1 cellular context compared by ENCODE assay signal in the genomic region with DNA sequence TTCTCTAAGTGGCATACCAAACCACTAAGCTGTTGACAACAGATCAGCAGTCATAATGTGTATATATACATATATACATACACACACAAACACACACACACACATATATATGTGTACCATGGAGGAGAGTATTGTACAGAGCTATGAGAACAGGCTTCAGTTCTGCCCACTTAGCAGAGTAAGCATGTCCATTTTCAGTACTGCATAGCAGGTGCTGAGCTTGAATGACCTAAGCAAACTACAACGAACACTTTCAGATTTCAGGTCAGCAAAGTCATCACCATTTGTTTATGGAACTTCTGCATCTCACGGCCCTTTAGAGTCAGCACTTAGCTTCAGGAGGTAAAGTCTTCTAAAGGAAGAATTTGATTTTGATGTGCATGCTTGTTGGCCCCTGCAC.
TF ChIP-seq lines count a peak whose summit lies in the region.

No MANE protein-coding gene starts in this region.

TF ChIP-seq in GM12878, 131 proteins besides CTCF, POLR2A, EP300 and RAD21 (continued from another document):
- TF ChIP-seq SPI1 (IDR thresholded peaks at IDR 0.05; ENCODE audit: borderline replicate concordance, insufficient read depth, low read depth, low read length) (no peak), KAT2A (conservative IDR thresholded peaks at IDR 0.05; ENCODE audit: control insufficient read depth, low read depth, low read length) (no peak), SMC3 (IDR thresholded peaks at IDR 0.05; ENCODE audit: borderline replicate concordance, low read length) (no peak), ASH2L (IDR thresholded peaks at IDR 0.05; ENCODE audit: borderline replicate concordance, low read depth) (no peak), SREBF2 (IDR thresholded peaks at IDR 0.05; ENCODE audit: low read length) (no peak), ETV6 (conservative IDR thresholded peaks at IDR 0.05 in 1 of 2, IDR thresholded peaks at IDR 0.05 in 1 of 2; ENCODE audit: borderline replicate concordance in 1 of 2, low read depth in 1 of 2) (no peak), NR2C2 (IDR thresholded peaks at IDR 0.05; ENCODE audit: borderline replicate concordance, control insufficient read depth, insufficient read length, low read depth) (no peak), FOXK2 (IDR thresholded peaks at IDR 0.05) (no peak)
- TF ChIP-seq, protein P1, sequence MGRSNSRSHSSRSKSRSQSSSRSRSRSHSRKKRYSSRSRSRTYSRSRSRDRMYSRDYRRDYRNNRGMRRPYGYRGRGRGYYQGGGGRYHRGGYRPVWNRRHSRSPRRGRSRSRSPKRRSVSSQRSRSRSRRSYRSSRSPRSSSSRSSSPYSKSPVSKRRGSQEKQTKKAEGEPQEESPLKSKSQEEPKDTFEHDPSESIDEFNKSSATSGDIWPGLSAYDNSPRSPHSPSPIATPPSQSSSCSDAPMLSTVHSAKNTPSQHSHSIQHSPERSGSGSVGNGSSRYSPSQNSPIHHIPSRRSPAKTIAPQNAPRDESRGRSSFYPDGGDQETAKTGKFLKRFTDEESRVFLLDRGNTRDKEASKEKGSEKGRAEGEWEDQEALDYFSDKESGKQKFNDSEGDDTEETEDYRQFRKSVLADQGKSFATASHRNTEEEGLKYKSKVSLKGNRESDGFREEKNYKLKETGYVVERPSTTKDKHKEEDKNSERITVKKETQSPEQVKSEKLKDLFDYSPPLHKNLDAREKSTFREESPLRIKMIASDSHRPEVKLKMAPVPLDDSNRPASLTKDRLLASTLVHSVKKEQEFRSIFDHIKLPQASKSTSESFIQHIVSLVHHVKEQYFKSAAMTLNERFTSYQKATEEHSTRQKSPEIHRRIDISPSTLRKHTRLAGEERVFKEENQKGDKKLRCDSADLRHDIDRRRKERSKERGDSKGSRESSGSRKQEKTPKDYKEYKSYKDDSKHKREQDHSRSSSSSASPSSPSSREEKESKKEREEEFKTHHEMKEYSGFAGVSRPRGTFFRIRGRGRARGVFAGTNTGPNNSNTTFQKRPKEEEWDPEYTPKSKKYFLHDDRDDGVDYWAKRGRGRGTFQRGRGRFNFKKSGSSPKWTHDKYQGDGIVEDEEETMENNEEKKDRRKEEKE (IDR thresholded peaks at IDR 0.05), result no peak
- TF ChIP-seq, protein P2, sequence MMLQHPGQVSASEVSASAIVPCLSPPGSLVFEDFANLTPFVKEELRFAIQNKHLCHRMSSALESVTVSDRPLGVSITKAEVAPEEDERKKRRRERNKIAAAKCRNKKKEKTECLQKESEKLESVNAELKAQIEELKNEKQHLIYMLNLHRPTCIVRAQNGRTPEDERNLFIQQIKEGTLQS (IDR thresholded peaks at IDR 0.05; ENCODE audit: borderline replicate concordance, extremely low read depth, low read depth, low read length), result no peak
- TF ChIP-seq, protein P3, sequence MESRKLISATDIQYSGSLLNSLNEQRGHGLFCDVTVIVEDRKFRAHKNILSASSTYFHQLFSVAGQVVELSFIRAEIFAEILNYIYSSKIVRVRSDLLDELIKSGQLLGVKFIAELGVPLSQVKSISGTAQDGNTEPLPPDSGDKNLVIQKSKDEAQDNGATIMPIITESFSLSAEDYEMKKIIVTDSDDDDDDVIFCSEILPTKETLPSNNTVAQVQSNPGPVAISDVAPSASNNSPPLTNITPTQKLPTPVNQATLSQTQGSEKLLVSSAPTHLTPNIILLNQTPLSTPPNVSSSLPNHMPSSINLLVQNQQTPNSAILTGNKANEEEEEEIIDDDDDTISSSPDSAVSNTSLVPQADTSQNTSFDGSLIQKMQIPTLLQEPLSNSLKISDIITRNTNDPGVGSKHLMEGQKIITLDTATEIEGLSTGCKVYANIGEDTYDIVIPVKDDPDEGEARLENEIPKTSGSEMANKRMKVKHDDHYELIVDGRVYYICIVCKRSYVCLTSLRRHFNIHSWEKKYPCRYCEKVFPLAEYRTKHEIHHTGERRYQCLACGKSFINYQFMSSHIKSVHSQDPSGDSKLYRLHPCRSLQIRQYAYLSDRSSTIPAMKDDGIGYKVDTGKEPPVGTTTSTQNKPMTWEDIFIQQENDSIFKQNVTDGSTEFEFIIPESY (IDR thresholded peaks at IDR 0.05), result no peak
TF ChIP-seq in GM12878: peak in this region for 0.
